In genomic region chr3:155034786-155035185, GRCh38 we compare ENCODE assay signal across 16 cellular contexts. TPM values are rescaled to one million over a fixed set of nuclear protein-coding genes. Genes with fewer than 3 reads are reported as not detected.
A peak's percentile ranks its signal among the peaks of the same experiment; 100 is the strongest.
DNase-seq lines count a peak whose midpoint lies in the region; ATAC-seq, FAIRE-seq and TF ChIP-seq lines count a peak whose summit lies in the region.
"Had no signal": no experiment of that assay in that cellular context is flagged by ENCODE, and none has a peak within 500 bp of the region (broad histone marks: within the 10 kb centered on the region; RNA-seq: fewer than 3 reads in every experiment).

No MANE protein-coding gene starts in this region.

- H3K9me3 ChIP-seq in GM23248 (ENCODE audit: low read depth) (no peaks in the 10 kb centered on the region), PC-9 (ENCODE audit: insufficient read depth, low read depth) (no peaks in the 10 kb centered on the region), endothelial cell of umbilical vein (replicated peaks; ENCODE audit: control insufficient read depth, insufficient read depth, low read length) (no peaks in the 10 kb centered on the region), mesenchymal stem cell (ENCODE audit: control insufficient read depth, low read length) (no peaks in the 10 kb centered on the region), uterus (no peaks in the 10 kb centered on the region)
- H3K9me3 ChIP-seq: HAP-1 had no signal

- no peak for FAIRE-seq in endothelial cell of umbilical vein (lab: Jason Lieb, UNC)
- FAIRE-seq: GM12878, GM18507, H1 had no signal

- no peak overlapping the region for H3K23ac ChIP-seq in mesenchymal stem cell (ENCODE audit: low read length in 2 of 2)

- no peaks in the 10 kb centered on the region for H3K27me3 ChIP-seq in GM23248 (replicated peaks; ENCODE audit: insufficient read depth)
- H3K27me3 ChIP-seq in PC-9 (ENCODE audit: insufficient read depth, low read depth): no peaks in the 10 kb centered on the region
- H3K27me3 ChIP-seq in endothelial cell of umbilical vein (ENCODE audit: control insufficient read depth in 2 of 2, insufficient read depth in 2 of 2, low read length in 2 of 2): no peaks in the 10 kb centered on the region
- no peaks in the 10 kb centered on the region for H3K27me3 ChIP-seq in mesenchymal stem cell (ENCODE audit: control insufficient read depth in 1 of 2, insufficient read depth in 1 of 2, low read length in 2 of 2)
- no peaks in the 10 kb centered on the region for H3K27me3 ChIP-seq in uterus

- no peaks in the 10 kb centered on the region for H3K9me2 ChIP-seq in GM23248 (ENCODE audit: insufficient read depth)
- no peaks in the 10 kb centered on the region for H3K9me2 ChIP-seq in PC-9 (ENCODE audit: insufficient read depth)

- no peak overlapping the region for H2BK15ac ChIP-seq in mesenchymal stem cell (ENCODE audit: low read depth, poor library complexity, severe bottlenecking)

- H3K36me3 ChIP-seq in GM23248 (ENCODE audit: low read depth) (no peaks in the 10 kb centered on the region), PC-9 (ENCODE audit: low read depth) (no peaks in the 10 kb centered on the region), endothelial cell of umbilical vein (ENCODE audit: control insufficient read depth in 2 of 2, extremely low read depth in 1 of 2, insufficient read depth in 2 of 2, low read length in 2 of 2) (no peaks in the 10 kb centered on the region), mesenchymal stem cell (ENCODE audit: control insufficient read depth in 1 of 2, insufficient read depth in 2 of 2, low read depth in 1 of 2, low read length in 2 of 2) (no peaks in the 10 kb centered on the region), uterus (no peaks in the 10 kb centered on the region)
- H3K36me3 ChIP-seq: HAP-1 had no signal

- no peak for DNase-seq in GM23248
- DNase-seq in PC-9: no peak
- peak; percentile 9 for DNase-seq in endothelial cell of umbilical vein (ENCODE audit: low read depth, low spot score)
- DNase-seq in mesenchymal stem cell: no peak
- no peak for DNase-seq in SW480 (ENCODE audit: low spot score)
- no peak for DNase-seq in uterus
- DNase-seq: C1 segment of cervical spinal cord; CD4-positive, alpha-beta memory T cell; DMS79 had no signal

- no peak overlapping the region for H3K18ac ChIP-seq in mesenchymal stem cell (ENCODE audit: low read depth in 1 of 2, low read length in 2 of 2)

- TF ChIP-seq POLR2A in endothelial cell of umbilical vein (IDR thresholded peaks at IDR 0.05; ENCODE audit: low read depth, low read length) (no peak), uterus (IDR thresholded peaks at IDR 0.05) (no peak)

- in situ Hi-C loops in GM23248 (cut with MboI): no loop called here

- POLR2A ChIA-PET in PC-9 (lab: Charles Lee; ENCODE audit: unreplicated experiment): no interaction called here
- POLR2A ChIA-PET in endothelial cell of umbilical vein (lab: Charles Lee): no interaction called here

- H3K79me1 ChIP-seq in mesenchymal stem cell (replicated peaks; ENCODE audit: low read length, poor library complexity, severe bottlenecking): no peaks in the 10 kb centered on the region

- TF ChIP-seq CTCF in PC-9 (conservative IDR thresholded peaks at IDR 0.05): no peak
- TF ChIP-seq CTCF in endothelial cell of umbilical vein (IDR thresholded peaks at IDR 0.05; ENCODE audit: extremely low read depth in 1 of 2, insufficient read depth in 1 of 2, low read depth in 1 of 2, low read length in 2 of 2): no peak
- no peak for TF ChIP-seq CTCF in uterus (IDR thresholded peaks at IDR 0.05)

- no peak overlapping the region for H3K4me2 ChIP-seq in GM23248 (ENCODE audit: unreplicated experiment)
- no peak overlapping the region for H3K4me2 ChIP-seq in PC-9
- H3K4me2 ChIP-seq in endothelial cell of umbilical vein (ENCODE audit: insufficient read depth, low read length): no peak overlapping the region
- H3K4me2 ChIP-seq in mesenchymal stem cell (ENCODE audit: low read length, poor library complexity, severe bottlenecking): no peak overlapping the region

- peaks cover 37% of the 10 kb centered on the region for H3F3A ChIP-seq in GM23248 (ENCODE audit: insufficient read depth)
- no peaks in the 10 kb centered on the region for H3F3A ChIP-seq in PC-9 (ENCODE audit: insufficient read depth, low read depth)

- no peak overlapping the region for H2BK120ac ChIP-seq in mesenchymal stem cell (ENCODE audit: low read depth, low read length)

- H4K20me1 ChIP-seq in GM23248 (ENCODE audit: insufficient read depth) (no peaks in the 10 kb centered on the region), PC-9 (ENCODE audit: insufficient read depth) (no peaks in the 10 kb centered on the region), endothelial cell of umbilical vein (replicated peaks; ENCODE audit: control insufficient read depth, extremely low read depth, insufficient read depth, low read length) (no peaks in the 10 kb centered on the region)

- intact Hi-C loops in PC-9 (cut with micrococcal nuclease; ENCODE audit: unreplicated experiment) (no loop called here), endothelial cell of umbilical vein (cut with micrococcal nuclease) (no loop called here), uterus (cut with DNase I; ENCODE audit: low total_unique reads) (no loop called here)

- H4K8ac ChIP-seq in mesenchymal stem cell (ENCODE audit: low read length): no peak overlapping the region

- H3K14ac ChIP-seq in mesenchymal stem cell (ENCODE audit: low read length in 2 of 2): no peak overlapping the region

- no peak overlapping the region for H2AK5ac ChIP-seq in mesenchymal stem cell (ENCODE audit: low read length, severe bottlenecking)

- CTCF ChIA-PET in PC-9 (lab: Charles Lee) (no interaction called here), endothelial cell of umbilical vein (lab: Charles Lee) (no interaction called here)

- peak overlapping the region; percentile 46 for H2AFZ ChIP-seq in GM23248
- H2AFZ ChIP-seq in PC-9: peak overlapping the region; percentile 66
- peak overlapping the region; percentile 54 for H2AFZ ChIP-seq in endothelial cell of umbilical vein (ENCODE audit: low read depth, low read length)
- H2AFZ ChIP-seq in mesenchymal stem cell (ENCODE audit: low read depth, low read length): no peak overlapping the region

- H3K4ac ChIP-seq in mesenchymal stem cell (ENCODE audit: low read depth in 1 of 2, low read length in 2 of 2): no peak overlapping the region

- H3K79me2 ChIP-seq in GM23248 (ENCODE audit: insufficient read depth) (no peaks in the 10 kb centered on the region), PC-9 (ENCODE audit: low read depth) (no peaks in the 10 kb centered on the region), endothelial cell of umbilical vein (ENCODE audit: control insufficient read depth, insufficient read depth, low read length) (no peaks in the 10 kb centered on the region)

- H3K27ac ChIP-seq in GM23248 (no peak overlapping the region), PC-9 (no peak overlapping the region), endothelial cell of umbilical vein (ENCODE audit: insufficient read depth, low read depth, low read length) (no peak overlapping the region), mesenchymal stem cell (ENCODE audit: low read length, poor library complexity, severe bottlenecking) (no peak overlapping the region), uterus (no peak overlapping the region)
- H3K27ac ChIP-seq: HL-60 had no signal

- dilution Hi-C loops in endothelial cell of umbilical vein (cut with MboI; ENCODE audit: extremely low pct_ligation_motif_present, low sequenced_read_pairs): no loop called here

- H3K9ac ChIP-seq in GM23248 (no peak overlapping the region), endothelial cell of umbilical vein (replicated peaks; ENCODE audit: extremely low read depth, insufficient read depth, low read length) (no peak overlapping the region), mesenchymal stem cell (ENCODE audit: low read length) (peak overlapping the region; percentile 49)

- no peak overlapping the region for H2BK5ac ChIP-seq in mesenchymal stem cell (ENCODE audit: low read depth, low read length, poor library complexity, severe bottlenecking)

- H3K9me1 ChIP-seq in endothelial cell of umbilical vein (replicated peaks; ENCODE audit: control insufficient read depth, extremely low read depth, insufficient read depth, low read length): no peaks in the 10 kb centered on the region

- no peak overlapping the region for H2BK12ac ChIP-seq in mesenchymal stem cell (ENCODE audit: low read length in 2 of 2)

- BruUV-seq in PC-9 (replicated peaks; lab: Mats Ljungman, UMichigan) (no TSS peak), endothelial cell of umbilical vein (replicated peaks; lab: Mats Ljungman, UMichigan) (no TSS peak)

- no peak overlapping the region for H4K91ac ChIP-seq in mesenchymal stem cell (ENCODE audit: low read length)

- no peak overlapping the region for H3K4me3 ChIP-seq in GM23248
- no peak overlapping the region for H3K4me3 ChIP-seq in PC-9
- no peak overlapping the region for H3K4me3 ChIP-seq in endothelial cell of umbilical vein (replicated peaks in 1 of 3; ENCODE audit: insufficient read depth in 1 of 3, low read depth in 1 of 3, low read length in 3 of 3)
- no peak overlapping the region for H3K4me3 ChIP-seq in mesenchymal stem cell (ENCODE audit: insufficient read depth in 1 of 2, low read depth in 1 of 2, low read length in 2 of 2)
- H3K4me3 ChIP-seq in uterus: no peak overlapping the region
- H3K4me3 ChIP-seq: GM12878, HAP-1 had no signal

- 80 to 85% methylated on average over 4 of the region's 4 CpGs for WGBS in GM23248 (ENCODE audit: low coverage in 1 of 2, low lambda C conversion rate in 2 of 2, missing lambda C conversion rate in 2 of 2), 2 experiments
- 49% methylated on average over 2 of the region's 4 CpGs for WGBS in mesenchymal stem cell

- H3K4me1 ChIP-seq in GM23248 (ENCODE audit: insufficient read depth) (peaks cover 42% of the 10 kb centered on the region), PC-9 (replicated peaks; ENCODE audit: insufficient read depth) (no peaks in the 10 kb centered on the region), endothelial cell of umbilical vein (ENCODE audit: control insufficient read depth, extremely low read depth, insufficient read depth, low read length) (no peaks in the 10 kb centered on the region), mesenchymal stem cell (ENCODE audit: control insufficient read depth, insufficient read depth, low read depth, low read length) (no peaks in the 10 kb centered on the region), uterus (no peaks in the 10 kb centered on the region)

- ATAC-seq in HG03354 (IDR thresholded peaks at IDR 0.05; ENCODE audit: poor library complexity, severe bottlenecking, unreplicated experiment) (no peak), GM19467 (IDR thresholded peaks at IDR 0.05; ENCODE audit: unreplicated experiment) (no peak)
- ATAC-seq: GM12878 had no signal

RNA-seq across cellular contexts. Expression of gene MME, which starts 45.3 kb away (rescaled TPM):
- total RNA-seq in GM23248 (2014; rRNA removed; shearing (Covaris generic)): 204 and 302 TPM in 2 replicates
- 82.3 and 88.5 TPM in 2 replicates for polyA plus RNA-seq in GM23248 (2016; fragmentation: Nextera tagmentation; extraction: Ambion mirVana)
- 1.7 and 2.1 TPM in 2 replicates for total RNA-seq in PC-9 (2021)
- 8.4 and 10.5 TPM in 2 replicates for total RNA-seq in endothelial cell of umbilical vein
- polyA plus RNA-seq in endothelial cell of umbilical vein: 5.6 and 6.0 TPM in 2 replicates
- polyA plus RNA-seq in endothelial cell of umbilical vein (2011; cell fraction: cytosol; rRNA removed): 6.0 and 6.5 TPM in 2 replicates
- 4.1 and 5.7 TPM in 2 replicates for polyA plus RNA-seq in endothelial cell of umbilical vein (2011; cell fraction: nucleus; rRNA removed)
- 6.3 and 13.5 TPM in 2 replicates for polyA plus RNA-seq in endothelial cell of umbilical vein (2012)
- polyA minus RNA-seq in endothelial cell of umbilical vein: 15.3 and 17.2 TPM in 2 replicates
- polyA minus RNA-seq in endothelial cell of umbilical vein (2011; cell fraction: cytosol; rRNA and poly(A)+ RNA removed): not detected
- polyA minus RNA-seq in endothelial cell of umbilical vein (2011; cell fraction: nucleus; rRNA and poly(A)+ RNA removed): 9.5 and 14.7 TPM in 2 replicates
- polyA plus RNA-seq in mesenchymal stem cell (2013, experiment 1 of 2): 87.9 TPM
- 88.5 TPM for polyA plus RNA-seq in mesenchymal stem cell (2013, experiment 2 of 2)
- total RNA-seq in uterus: 10 to 100 TPM in 1 of 4 donors, 1 to 10 TPM in 3; 1.5 to 96.1 (median 4.2) TPM
